13 cellular contexts compared by ENCODE assay signal in the genomic region with DNA sequence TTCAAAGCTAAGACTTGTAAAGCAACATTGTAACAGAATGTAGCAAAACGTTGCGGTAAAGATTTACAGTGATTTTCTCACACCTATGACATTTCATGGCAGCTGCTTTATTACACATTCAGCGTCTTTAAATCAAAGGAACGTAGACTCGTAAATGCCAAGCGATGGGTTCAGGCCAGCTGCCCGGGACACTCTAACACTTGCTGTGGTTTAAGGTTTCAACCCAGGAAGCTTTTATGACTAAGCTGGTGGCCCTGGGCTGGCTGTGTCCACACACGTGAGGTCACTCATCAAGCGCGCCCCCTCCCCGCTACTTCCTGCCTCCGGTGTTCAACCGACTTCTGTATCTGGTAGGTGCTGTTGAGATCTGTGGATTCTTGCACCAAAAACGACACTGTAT. TPM values are rescaled to one million over a fixed set of nuclear protein-coding genes. Genes with fewer than 3 reads are reported as not detected.
DNase-seq lines count a peak whose midpoint lies in the region; ATAC-seq lines count a peak whose summit lies in the region.
"Had no signal": no experiment of that assay in that cellular context is flagged by ENCODE, and none has a peak within 500 bp of the region (broad histone marks: within the 10 kb centered on the region; RNA-seq: fewer than 3 reads in every experiment).

No MANE protein-coding gene starts in this region.

- DNase-seq in DMS 273 treated with DMSO at 0.1 percent for 48 hours (lab: John Stamatoyannopoulos, UW): peak; percentile 57
- DNase-seq in HT1080 (ENCODE audit: low read depth): peak; percentile 82
- peak; percentile 94 for DNase-seq in NCI-H524 treated with DMSO at 0.1 percent for 48 hours (lab: John Stamatoyannopoulos, UW)
- peak; percentile 55 for DNase-seq in iPS-NIHi11 (ENCODE audit: low spot score)
- DNase-seq in OCI-M1 (lab: John Stamatoyannopoulos, UW): no peak
- no peak for DNase-seq in dedifferentiated amniotic fluid mesenchymal stem cell (ENCODE audit: extremely low spot score)
- DNase-seq in activated T-cell treated with anti-CD3 and anti-CD28 coated beads for 4 hours: no peak
- no peak for DNase-seq in effector memory CD8-positive, alpha-beta T cell
- DNase-seq: activated B cell treated with CpG ODN at 0.5 μM for 24 hours, C1 segment of cervical spinal cord, SIG-M5, tibial artery had no signal

- H3K36me3 Mint-ChIP-seq in effector memory CD8-positive, alpha-beta T cell (ENCODE audit: insufficient read depth): no peaks in the 10 kb centered on the region

- no peaks in the 10 kb centered on the region for H3K9me3 Mint-ChIP-seq in effector memory CD8-positive, alpha-beta T cell
- H3K9me3 Mint-ChIP-seq: activated B cell treated with CpG ODN at 0.5 μM for 24 hours had no signal

- H3K27me3 Mint-ChIP-seq in effector memory CD8-positive, alpha-beta T cell: peaks cover 36 to 57% of the 10 kb centered on the region in 2 donors

- H3K4me3 Mint-ChIP-seq in effector memory CD8-positive, alpha-beta T cell: no peak overlapping the region
- H3K4me3 Mint-ChIP-seq: activated B cell treated with CpG ODN at 0.5 μM for 24 hours had no signal

- no peak for ATAC-seq in effector memory CD8-positive, alpha-beta T cell (replicated peaks)

- peaks cover 3% of the 10 kb centered on the region in 2 donors for H3K4me1 Mint-ChIP-seq in effector memory CD8-positive, alpha-beta T cell (ENCODE audit: low read depth in 2 of 2)
- H3K4me1 Mint-ChIP-seq: activated B cell treated with CpG ODN at 0.5 μM for 24 hours had no signal

- H3K27ac Mint-ChIP-seq in effector memory CD8-positive, alpha-beta T cell: no peak overlapping the region
- H3K27ac Mint-ChIP-seq: activated B cell treated with CpG ODN at 0.5 μM for 24 hours had no signal

RNA-seq across cellular contexts. Expression of a gene that starts 2.5 kb away (rescaled TPM):
- not detected in 2 replicates for total RNA-seq in HT1080 (2014; rRNA removed; shearing (Covaris generic))
- not detected in 2 replicates for polyA plus RNA-seq in HT1080 (2015; cell fraction: cytosol; rRNA removed)
- not detected in 2 replicates for polyA plus RNA-seq in HT1080 (2015; cell fraction: nucleus; rRNA removed)
- total RNA-seq: activated B cell treated with CpG ODN at 0.5 μM for 24 hours, endothelial cell of umbilical vein had no signal
- polyA plus RNA-seq: endothelial cell of umbilical vein had no signal

RNA-seq across cellular contexts. Expression of a gene that starts 26.3 kb away (rescaled TPM):
- not detected in 2 replicates for total RNA-seq in HT1080 (2014; rRNA removed; shearing (Covaris generic))
- not detected in 2 replicates for polyA plus RNA-seq in HT1080 (2015; cell fraction: cytosol; rRNA removed)
- not detected in 2 replicates for polyA plus RNA-seq in HT1080 (2015; cell fraction: nucleus; rRNA removed)
- total RNA-seq: activated B cell treated with CpG ODN at 0.5 μM for 24 hours, endothelial cell of umbilical vein had no signal
- polyA plus RNA-seq: endothelial cell of umbilical vein had no signal

Comparison
In these comparisons a context has a peak if more than half of its experiments do, and no peak if none do; other contexts are left out.
1. DNase-seq: peak in DMS 273 treated with DMSO at 0.1 percent for 48 hours (single experiment), HT1080 (single experiment), NCI-H524 treated with DMSO at 0.1 percent for 48 hours (single experiment) and iPS-NIHi11 (single experiment); none in OCI-M1 (single experiment), dedifferentiated amniotic fluid mesenchymal stem cell (single experiment), activated T-cell treated with anti-CD3 and anti-CD28 coated beads for 4 hours (single experiment) and effector memory CD8-positive, alpha-beta T cell (0 of 3).